ENCODE assay signal across 24 cellular contexts in genomic region chr6:38583523-38583922, GRCh38.
"Had no signal": no experiment of that assay in that cellular context is flagged by ENCODE, and none has a peak within 500 bp of the region (broad histone marks: within the 10 kb centered on the region; RNA-seq: fewer than 3 reads in every experiment).

No MANE protein-coding gene starts in this region.

- H3K9me3 Mint-ChIP-seq: dendritic cell treated with granulocyte-macrophage colony-stimulating factor and Interleukin-4, amounts not matched to agents 40 ng/mL and 50 ng/mL, for 4 days; effector memory CD8-positive, alpha-beta T cell; endodermal cell; immature natural killer cell; memory B cell had no signal

- H3K9me3 ChIP-seq: colonic mucosa, esophagus muscularis mucosa, gastroesophageal sphincter, heart left ventricle had no signal

- H3K4me1 Mint-ChIP-seq: endodermal cell, immature natural killer cell, memory B cell had no signal

- H3K27me3 Mint-ChIP-seq: dendritic cell treated with granulocyte-macrophage colony-stimulating factor and Interleukin-4, amounts not matched to agents 40 ng/mL and 50 ng/mL, for 4 days; effector memory CD8-positive, alpha-beta T cell; memory B cell had no signal

- H3K27ac Mint-ChIP-seq: dendritic cell treated with granulocyte-macrophage colony-stimulating factor and Interleukin-4, amounts not matched to agents 40 ng/mL and 50 ng/mL, for 4 days; endodermal cell; immature natural killer cell; memory B cell had no signal

- H3K27me3 ChIP-seq: colonic mucosa, esophagus muscularis mucosa, foreskin keratinocyte, gastroesophageal sphincter, heart left ventricle, hepatocyte had no signal

- H3K27ac ChIP-seq: colonic mucosa, esophagus muscularis mucosa, foreskin keratinocyte, gastroesophageal sphincter, heart left ventricle, hepatocyte had no signal

- DNase-seq: colonic mucosa; cortex of kidney; effector CD8-positive, alpha-beta T cell; effector memory CD8-positive, alpha-beta T cell; endodermal cell; foreskin keratinocyte; heart left ventricle; hypothalamus; immature natural killer cell; islet precursor cell; kidney; kidney glomerular epithelial cell; left colon; left ventricle myocardium superior; mammary epithelial cell; mesendoderm; midbrain had no signal

- ATAC-seq: effector memory CD8-positive, alpha-beta T cell; foreskin keratinocyte; gastroesophageal sphincter; heart left ventricle; left colon; left lobe of liver; left ventricle myocardium superior had no signal

- H3K4me3 ChIP-seq: colonic mucosa, esophagus muscularis mucosa, gastroesophageal sphincter, heart left ventricle, hepatocyte, lung had no signal

- H3K4me3 Mint-ChIP-seq: dendritic cell treated with granulocyte-macrophage colony-stimulating factor and Interleukin-4, amounts not matched to agents 40 ng/mL and 50 ng/mL, for 4 days; effector memory CD8-positive, alpha-beta T cell; endodermal cell; immature natural killer cell; memory B cell had no signal

- H3K4me1 ChIP-seq: colonic mucosa, esophagus muscularis mucosa, gastroesophageal sphincter, heart left ventricle had no signal

- H3K36me3 ChIP-seq: colonic mucosa had no signal
